ENCODE assay signal across 8 cellular contexts in genomic region chr6:155154158-155154830, GRCh38.
A peak's percentile ranks its signal among the peaks of the same experiment; 100 is the strongest.
DNase-seq lines count a peak whose midpoint lies in the region; ATAC-seq and TF ChIP-seq lines count a peak whose summit lies in the region.

No MANE protein-coding gene starts in this region.

- H3K9me3 ChIP-seq in Loucy (ENCODE audit: insufficient read depth, low read depth, low read length) = no peaks in the 10 kb centered on the region
- H3K9me3 ChIP-seq in hepatocyte (ENCODE audit: low read depth) = no peaks in the 10 kb centered on the region

- H3K4me3 ChIP-seq in Loucy (ENCODE audit: low read length, poor library complexity, severe bottlenecking) (no peak overlapping the region), hepatocyte (no peak overlapping the region)

- H4K20me1 ChIP-seq in Loucy (ENCODE audit: insufficient read depth, low read length, poor library complexity, severe bottlenecking) = no peaks in the 10 kb centered on the region
- no peaks in the 10 kb centered on the region for H4K20me1 ChIP-seq in hepatocyte (ENCODE audit: insufficient read depth, poor library complexity, severe bottlenecking)

- no peaks in the 10 kb centered on the region for H3K27me3 ChIP-seq in Loucy (ENCODE audit: insufficient read depth, low read length, poor library complexity, severe bottlenecking)
- no peaks in the 10 kb centered on the region for H3K27me3 ChIP-seq in hepatocyte

- H3K79me2 ChIP-seq in Loucy (ENCODE audit: insufficient read depth, low read length) (no peaks in the 10 kb centered on the region), hepatocyte (no peaks in the 10 kb centered on the region)

- H3K4me1 ChIP-seq in Loucy (ENCODE audit: insufficient read depth, low read length, poor library complexity, severe bottlenecking) = peaks cover 17% of the 10 kb centered on the region
- peaks cover 12% of the 10 kb centered on the region for H3K4me1 ChIP-seq in hepatocyte (ENCODE audit: insufficient read depth)

- peak overlapping the region; percentile 67 for H3K27ac ChIP-seq in hepatocyte

- no peaks in the 10 kb centered on the region for H3F3A ChIP-seq in Loucy (ENCODE audit: low read depth)

- H3K4me2 ChIP-seq in Loucy (ENCODE audit: low read depth, low read length, poor library complexity, severe bottlenecking) (peak overlapping the region; percentile 26), hepatocyte (peak overlapping the region; percentile 39)

- TF ChIP-seq CTCF in Loucy (conservative IDR thresholded peaks at IDR 0.05; ENCODE audit: low read length) (no peak), hepatocyte (IDR thresholded peaks at IDR 0.05; ENCODE audit: poor library complexity) (no peak)

- DNase-seq in Caki2 (ENCODE audit: low read depth) = peak; percentile 48
- peak; percentile 42 to 59 for DNase-seq in activated CD4-positive, alpha-beta T cell treated with anti-CD3 and anti-CD28 coated beads, Interleukin-2, amount 50 U/mL, for 48 hours
- DNase-seq in hepatocyte (ENCODE audit: low spot score) = peak; percentile 69
- DNase-seq in SK-N-DZ (ENCODE audit: low spot score) = no peak

- 43% methylated on average over 11 of the region's 11 CpGs for WGBS in hepatocyte (ENCODE audit: low lambda C conversion rate, missing lambda C conversion rate)

- no peaks in the 10 kb centered on the region for H3K9me2 ChIP-seq in Loucy (replicated peaks; ENCODE audit: low read depth, low read length)
- H3K9me2 ChIP-seq in hepatocyte (replicated peaks; ENCODE audit: insufficient read depth) = no peaks in the 10 kb centered on the region

- in situ Hi-C loops in Caki2 (cut with HindIII; ENCODE audit: low pct_unique_long_range_greater_than_20kb, low sequenced_read_pairs) = no loop called here

- ATAC-seq in GM21526 (IDR thresholded peaks at IDR 0.05; ENCODE audit: low FRiP score, unreplicated experiment) (no peak), HG02970 (IDR thresholded peaks at IDR 0.05; ENCODE audit: low FRiP score, unreplicated experiment) (no peak), HG03045 (IDR thresholded peaks at IDR 0.05; ENCODE audit: unreplicated experiment) (no peak)

- H2AFZ ChIP-seq in Loucy (ENCODE audit: low read length) = peak overlapping the region; percentile 60; the same call in 1 of the 2 replicates
- H2AFZ ChIP-seq in hepatocyte = no peak overlapping the region

- H3K9ac ChIP-seq in Loucy (ENCODE audit: low read depth, low read length, poor library complexity, severe bottlenecking) = no peak overlapping the region

- H3K36me3 ChIP-seq in Loucy (ENCODE audit: insufficient read depth, low read length) (no peaks in the 10 kb centered on the region), hepatocyte (replicated peaks; ENCODE audit: insufficient read depth, low read depth) (no peaks in the 10 kb centered on the region)
